In the genomic region with DNA sequence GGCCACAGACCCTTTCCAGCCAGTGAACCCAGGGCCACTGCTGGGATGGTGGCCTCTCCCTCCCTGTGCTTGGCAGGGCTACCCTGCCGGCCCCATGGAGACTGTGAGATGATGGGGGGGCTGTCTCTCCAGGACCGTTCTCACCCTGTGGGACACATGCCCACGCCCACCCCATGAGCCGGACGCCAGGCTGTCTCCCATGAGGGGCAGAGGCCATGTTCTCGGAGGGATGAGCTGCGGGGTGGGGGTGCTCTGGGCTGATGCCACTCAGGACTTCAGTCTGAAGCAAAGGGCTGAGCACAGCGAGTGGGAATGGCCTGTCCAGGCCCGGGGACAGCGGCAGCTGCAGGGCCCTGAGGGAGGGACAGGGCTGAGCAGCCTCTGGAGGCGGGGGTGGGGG, we compare ENCODE assay signal across 21 cellular contexts.
DNase-seq lines count a peak whose midpoint lies in the region; ATAC-seq, FAIRE-seq and TF ChIP-seq lines count a peak whose summit lies in the region.
"Had no signal": no experiment of that assay in that cellular context is flagged by ENCODE, and none has a peak within 500 bp of the region (broad histone marks: within the 10 kb centered on the region; RNA-seq: fewer than 3 reads in every experiment).

No MANE protein-coding gene starts in this region.

- in situ Hi-C loops in K562 (cut with MboI): loop anchor here (10.0 kb wide), 1 partner anchor 484 kb away; no protein-coding TSS in a partner anchor

- no peak for TF ChIP-seq CTCF in K562 (IDR thresholded peaks at IDR 0.05 in 2 of 3, conservative IDR thresholded peaks at IDR 0.05 in 1 of 3; ENCODE audit: insufficient read depth in 2 of 3, low read depth in 1 of 3, low read length in 3 of 3)

- H3K27me3 ChIP-seq in K562 (ENCODE audit: control insufficient read depth in 2 of 2, insufficient read depth in 2 of 2, low read length in 2 of 2) (peaks cover 43 to 83% of the 10 kb centered on the region in 2 experiments), neuronal stem cell (ENCODE audit: control insufficient read depth in 3 of 3, insufficient read depth in 3 of 3, low read depth in 1 of 3, low read length in 3 of 3) (peaks cover 0 to 53% (median 0%) of the 10 kb centered on the region in 3 experiments)

- no peak overlapping the region for H4K8ac ChIP-seq in neuronal stem cell (ENCODE audit: low read depth, low read length)

- peak overlapping the region; percentile 14 for H2BK15ac ChIP-seq in neuronal stem cell (ENCODE audit: low read length)

- H4K91ac ChIP-seq in neuronal stem cell (ENCODE audit: low read depth, low read length, poor library complexity): no peak overlapping the region

- peak; percentile 11; the same call in 1 of the 3 replicates for ATAC-seq in K562
- no peak for ATAC-seq in HG03139 (IDR thresholded peaks at IDR 0.05; ENCODE audit: unreplicated experiment)
- ATAC-seq: CD8-positive, alpha-beta T cell; GM12878; GM23338; HCT116 had no signal

- H3K9me1 ChIP-seq in K562 (ENCODE audit: control insufficient read depth, insufficient read depth, low read length): no peaks in the 10 kb centered on the region

- H3K23ac ChIP-seq in neuronal stem cell (ENCODE audit: low read depth, low read length, poor library complexity): peak overlapping the region; percentile 80

- H2AFZ ChIP-seq in K562 (ENCODE audit: low read depth, low read length) (no peak overlapping the region), neuronal stem cell (ENCODE audit: low read length) (no peak overlapping the region)
- H2AFZ ChIP-seq: GM23338 had no signal

- H3K79me2 ChIP-seq in K562 (ENCODE audit: control insufficient read depth, insufficient read depth, low read length): no peaks in the 10 kb centered on the region

- H3K36me3 ChIP-seq in K562 (ENCODE audit: control insufficient read depth, insufficient read depth, low read length): no peaks in the 10 kb centered on the region
- no peaks in the 10 kb centered on the region for H3K36me3 ChIP-seq in neuronal stem cell (replicated peaks in 1 of 2; ENCODE audit: control insufficient read depth in 2 of 2, insufficient read depth in 2 of 2, low read length in 2 of 2)

- FAIRE-seq in K562 (lab: Jason Lieb, UNC): no peak
- FAIRE-seq: D721Med, G401.6, GM12878, GM18507 had no signal

- H3K9ac ChIP-seq in K562 (ENCODE audit: insufficient read depth in 1 of 2, low read depth in 2 of 2, low read length in 2 of 2): no peak overlapping the region
- no peak overlapping the region for H3K9ac ChIP-seq in neuronal stem cell (ENCODE audit: low read depth, low read length, poor library complexity)

- peaks cover 7% of the 10 kb centered on the region; the same call in 1 of the 2 replicates for H4K20me1 ChIP-seq in K562 (replicated peaks; ENCODE audit: control insufficient read depth, insufficient read depth, low read length)

- DNase-seq in COLO668 (lab: John Stamatoyannopoulos, UW; ENCODE audit: unreplicated experiment) (peak; percentile 64), DMS53 treated with DMSO at 0.1 percent for 48 hours (lab: John Stamatoyannopoulos, UW; ENCODE audit: unreplicated experiment) (peak; percentile 38), K562 (ENCODE audit: extremely low read depth in 1 of 4, low spot score in 3 of 4) (peak in 1 of 4 experiments; percentile 19), neuronal stem cell (ENCODE audit: low spot score) (no peak), T-helper 9 cell (no peak), hepatic stellate cell (ENCODE audit: low spot score) (no peak), cerebellum (ENCODE audit: low spot score) (no peak)
- DNase-seq: C1 segment of cervical spinal cord; CD4-positive, CD25-positive, alpha-beta regulatory T cell; DMS 273 treated with DMSO at 0.1 percent for 48 hours; DND-41; H9; HFFc6 had no signal

- H3K4ac ChIP-seq in neuronal stem cell (ENCODE audit: low read length): no peak overlapping the region

- H3K18ac ChIP-seq in neuronal stem cell (ENCODE audit: low read length): no peak overlapping the region

- H2AK5ac ChIP-seq in neuronal stem cell (ENCODE audit: low read depth, low read length): no peak overlapping the region

- CTCF ChIA-PET in K562 (lab: Yijun Ruan, JAX; ENCODE audit: low intra/inter-chr PET ratio): no interaction called here

- H3K27ac ChIP-seq in K562 (ENCODE audit: extremely low read depth, low read depth, low read length) (no peak overlapping the region), neuronal stem cell (replicated peaks; ENCODE audit: low read length) (no peak overlapping the region)

- H3K79me1 ChIP-seq in neuronal stem cell (ENCODE audit: low read depth, low read length): no peaks in the 10 kb centered on the region

- H3K14ac ChIP-seq in neuronal stem cell (ENCODE audit: low read length): no peak overlapping the region

- intact Hi-C loops in K562 (cut with micrococcal nuclease): loop anchor here (5.0 to 10.0 kb wide), 3 partner anchors 86 to 351 kb away; partner anchors contain the start of gene KCNT1

- no peak overlapping the region for H2BK12ac ChIP-seq in neuronal stem cell (ENCODE audit: low read length)

- no TSS peak for BruUV-seq in K562 (replicated peaks; lab: Mats Ljungman, UMichigan)

- no peak overlapping the region for H3K4me3 ChIP-seq in K562
- no peak overlapping the region for H3K4me3 ChIP-seq in neuronal stem cell (ENCODE audit: low read length in 2 of 2)
- H3K4me3 ChIP-seq: GM12878, GM23338 had no signal

- H2BK5ac ChIP-seq in neuronal stem cell (ENCODE audit: low read length): no peak overlapping the region

- H3K9me3 ChIP-seq in K562 (replicated peaks; ENCODE audit: control insufficient read depth, insufficient read depth, low read depth, low read length) (no peaks in the 10 kb centered on the region), neuronal stem cell (replicated peaks in 1 of 2; ENCODE audit: control insufficient read depth in 2 of 2, insufficient read depth in 1 of 2, low read depth in 1 of 2, low read length in 2 of 2) (no peaks in the 10 kb centered on the region)

- no peak overlapping the region for H3K4me2 ChIP-seq in K562 (ENCODE audit: insufficient read depth, low read length)
- H3K4me2 ChIP-seq in neuronal stem cell (ENCODE audit: insufficient read depth, low read length, poor library complexity, severe bottlenecking): no peak overlapping the region
- H3K4me2 ChIP-seq: GM23338 had no signal

- TF ChIP-seq EP300 in K562 (IDR thresholded peaks at IDR 0.05; ENCODE audit: low read length): no peak

- WGBS in K562 (ENCODE audit: insufficient coverage, low coverage, missing lambda C conversion rate): 6% methylated on average over 11 of the region's 11 CpGs
- WGBS in neuronal stem cell (ENCODE audit: extremely low coverage in 2 of 2, insufficient read length in 2 of 2, insufficient replicate concordance in 1 of 2), 2 donors: no CpG with 5 or more reads among the region's 11 CpGs

- TF ChIP-seq RAD21 in K562 (CRISPR knock-in tag; conservative IDR thresholded peaks at IDR 0.05 in 1 of 2, IDR thresholded peaks at IDR 0.05 in 1 of 2): no peak

- H2BK120ac ChIP-seq in neuronal stem cell (ENCODE audit: low read depth, low read length): no peak overlapping the region

- no peak for TF ChIP-seq POLR2A in K562 (conservative IDR thresholded peaks at IDR 0.05)

- H3K4me1 ChIP-seq in K562 (replicated peaks in 1 of 2; ENCODE audit: control insufficient read depth in 2 of 2, insufficient read depth in 2 of 2, low read length in 2 of 2) (peaks cover 0 to 63% of the 10 kb centered on the region in 2 experiments; a peak in 2 of 5 replicates), neuronal stem cell (ENCODE audit: control insufficient read depth in 2 of 2, insufficient read depth in 1 of 2, low read depth in 1 of 2, low read length in 2 of 2) (no peaks in the 10 kb centered on the region)

- POLR2A ChIA-PET in K562 (lab: Yijun Ruan, JAX): interaction anchor here (0.6 to 1.0 kb wide), 3 partner anchors 10 to 343 kb away, joined by 3 read pairs; no protein-coding TSS in a partner anchor

TF ChIP-seq in K562, 482 proteins besides CTCF, POLR2A, EP300 and RAD21:
- no peak for TF ChIP-seq MCM7 (IDR thresholded peaks at IDR 0.05)
- TF ChIP-seq, protein P1, sequence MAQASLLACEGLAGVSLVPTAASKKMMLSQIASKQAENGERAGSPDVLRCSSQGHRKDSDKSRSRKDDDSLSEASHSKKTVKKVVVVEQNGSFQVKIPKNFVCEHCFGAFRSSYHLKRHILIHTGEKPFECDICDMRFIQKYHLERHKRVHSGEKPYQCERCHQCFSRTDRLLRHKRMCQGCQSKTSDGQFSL (CRISPR knock-in tag; IDR thresholded peaks at IDR 0.05): peak; percentile 52; the same call in 1 of the 2 replicates
- TF ChIP-seq, protein P1 (tag; IDR thresholded peaks at IDR 0.05): no peak

Comparison
In these comparisons a context has a peak if more than half of its experiments do, and no peak if none do; other contexts are left out.
1. DNase-seq: peak in COLO668 (single experiment) and DMS53 treated with DMSO at 0.1 percent for 48 hours (single experiment); none in neuronal stem cell (single experiment), T-helper 9 cell (single experiment), hepatic stellate cell (single experiment) and cerebellum (single experiment).